8 cellular contexts compared by ENCODE assay signal in genomic region chr1:243748706-243749283, GRCh38.
A peak's percentile ranks its signal among the peaks of the same experiment; 100 is the strongest.
DNase-seq lines count a peak whose midpoint lies in the region; ATAC-seq and TF ChIP-seq lines count a peak whose summit lies in the region.

No MANE protein-coding gene starts in this region.

- no peaks in the 10 kb centered on the region for H3K27me3 Mint-ChIP-seq in GM23338 (ENCODE audit: insufficient read depth, low read depth, poor library complexity)
- no peaks in the 10 kb centered on the region for H3K27me3 Mint-ChIP-seq in type B pancreatic cell

- peaks cover 4% of the 10 kb centered on the region; the same call in 2 of the 3 replicates for H3K36me3 Mint-ChIP-seq in GM23338 (ENCODE audit: low read depth)
- peaks cover 3% of the 10 kb centered on the region for H3K36me3 Mint-ChIP-seq in type B pancreatic cell

- H3K27me3 ChIP-seq in GM23338 (ENCODE audit: insufficient read depth) = no peaks in the 10 kb centered on the region
- H3K27me3 ChIP-seq in NT2/D1 (ENCODE audit: insufficient read depth, insufficient read length) = no peaks in the 10 kb centered on the region

- H3K4me1 Mint-ChIP-seq in GM23338 (peaks cover 52% of the 10 kb centered on the region), type B pancreatic cell (ENCODE audit: unreplicated experiment) (peaks cover 11% of the 10 kb centered on the region)

- H3K9me2 ChIP-seq in GM23338 (ENCODE audit: insufficient read depth) = no peaks in the 10 kb centered on the region

- no peaks in the 10 kb centered on the region for H3F3A ChIP-seq in GM23338 (replicated peaks; ENCODE audit: low read depth)

- intact Hi-C loops in left colon (cut with DNase I, micrococcal nuclease) = loop anchor here in 1 of 2 donors (10.0 kb wide), 1 partner anchor 404 kb away; no protein-coding TSS in a partner anchor

- no peaks in the 10 kb centered on the region; the same call in 1 of the 2 replicates for H3K79me2 ChIP-seq in GM23338 (replicated peaks; ENCODE audit: insufficient read depth)

- no peak overlapping the region for H3K4me2 ChIP-seq in GM23338

- H3K4me3 Mint-ChIP-seq in GM23338 (no peak overlapping the region), type B pancreatic cell (no peak overlapping the region)

- ATAC-seq in GM23338 (peak; percentile 93), left colon (peak; percentile 83)

- TF ChIP-seq CTCF in 22Rv1 (IDR thresholded peaks at IDR 0.05) (peak; percentile 93), GM23338 (conservative IDR thresholded peaks at IDR 0.05; ENCODE audit: low read depth in 2 of 2) (peak; percentile 72 to 83), cardiac fibroblast (IDR thresholded peaks at IDR 0.05; ENCODE audit: low read depth, low read length) (peak; percentile 79), type B pancreatic cell (conservative IDR thresholded peaks at IDR 0.05) (peak; percentile 89)

- no peaks in the 10 kb centered on the region for H3K9me3 ChIP-seq in NT2/D1 (ENCODE audit: insufficient read depth, low read length)

- no peak overlapping the region for H2AFZ ChIP-seq in GM23338

- H3K9me3 Mint-ChIP-seq in GM23338 = no peaks in the 10 kb centered on the region
- peaks cover 4% of the 10 kb centered on the region for H3K9me3 Mint-ChIP-seq in type B pancreatic cell

- no peaks in the 10 kb centered on the region for H4K20me1 ChIP-seq in GM23338 (replicated peaks; ENCODE audit: insufficient read depth)

- H3K4me1 ChIP-seq in GM23338 (ENCODE audit: insufficient read depth) (peaks cover 29% of the 10 kb centered on the region; the same call in 1 of the 2 replicates), NT2/D1 (ENCODE audit: insufficient read depth, insufficient read length) (peaks cover 3% of the 10 kb centered on the region)

- no peak overlapping the region for H3K9ac ChIP-seq in NT2/D1 (ENCODE audit: insufficient read length, low read depth)

- H3K4me3 ChIP-seq in GM23338 = no peak overlapping the region
- no peak overlapping the region for H3K4me3 ChIP-seq in Jurkat, Clone E6-1 (ENCODE audit: low read length)
- no peak overlapping the region for H3K4me3 ChIP-seq in NT2/D1 (ENCODE audit: insufficient read length, low read depth)
- H3K4me3 ChIP-seq in cardiac fibroblast (replicated peaks in 1 of 2; ENCODE audit: low read depth in 2 of 2, low read length in 2 of 2) = no peak overlapping the region

- H3K27ac ChIP-seq in 22Rv1 = no peak overlapping the region
- H3K27ac ChIP-seq in GM23338 (ENCODE audit: low read depth) = no peak overlapping the region

- no peak overlapping the region for H3K27ac Mint-ChIP-seq in GM23338
- H3K27ac Mint-ChIP-seq in type B pancreatic cell = no peak overlapping the region

- peak; percentile 76 for DNase-seq in GM03348 (ENCODE audit: low spot score)
- peak; percentile 86 for DNase-seq in GM23338 (ENCODE audit: low spot score)
- DNase-seq in Jurkat, Clone E6-1 (ENCODE audit: low read depth, low spot score) = peak; percentile 73
- DNase-seq in NT2/D1 (ENCODE audit: low read depth, low spot score) = peak; percentile 80
- peak; percentile 90 for DNase-seq in cardiac fibroblast (ENCODE audit: low read depth in 2 of 2)
- DNase-seq in left colon = no peak
- DNase-seq in type B pancreatic cell (ENCODE audit: extremely low spot score, unreplicated experiment) = no peak

- H3K36me3 ChIP-seq in GM23338 (ENCODE audit: insufficient read depth) (no peaks in the 10 kb centered on the region), NT2/D1 (ENCODE audit: insufficient read depth, insufficient read length, low read length) (no peaks in the 10 kb centered on the region)

TF ChIP-seq in GM23338, 12 proteins besides CTCF, POLR2A, EP300 and RAD21:
- TF ChIP-seq EZH2 (IDR thresholded peaks at IDR 0.05; ENCODE audit: low read depth, unreplicated experiment) (no peak), CREB1 (CRISPR knock-in tag; IDR thresholded peaks at IDR 0.05; ENCODE audit: low read depth) (0 out of 2 replicates have a peak, but pooled peaks have one; percentile 10)

Comparison
In these comparisons a context has a peak if more than half of its experiments do, and no peak if none do; other contexts are left out.
1. DNase-seq: peak in GM03348 (single experiment), GM23338 (single experiment), Jurkat, Clone E6-1 (single experiment), NT2/D1 (single experiment) and cardiac fibroblast (2 of 2); none in left colon (0 of 2) and type B pancreatic cell (single experiment).
2. Peak in every context shown above with its lines, with median percentiles within 50 percentile points of each other: CTCF ChIP-seq.